ENCODE assay signal across 8 cellular contexts in the genomic region with DNA sequence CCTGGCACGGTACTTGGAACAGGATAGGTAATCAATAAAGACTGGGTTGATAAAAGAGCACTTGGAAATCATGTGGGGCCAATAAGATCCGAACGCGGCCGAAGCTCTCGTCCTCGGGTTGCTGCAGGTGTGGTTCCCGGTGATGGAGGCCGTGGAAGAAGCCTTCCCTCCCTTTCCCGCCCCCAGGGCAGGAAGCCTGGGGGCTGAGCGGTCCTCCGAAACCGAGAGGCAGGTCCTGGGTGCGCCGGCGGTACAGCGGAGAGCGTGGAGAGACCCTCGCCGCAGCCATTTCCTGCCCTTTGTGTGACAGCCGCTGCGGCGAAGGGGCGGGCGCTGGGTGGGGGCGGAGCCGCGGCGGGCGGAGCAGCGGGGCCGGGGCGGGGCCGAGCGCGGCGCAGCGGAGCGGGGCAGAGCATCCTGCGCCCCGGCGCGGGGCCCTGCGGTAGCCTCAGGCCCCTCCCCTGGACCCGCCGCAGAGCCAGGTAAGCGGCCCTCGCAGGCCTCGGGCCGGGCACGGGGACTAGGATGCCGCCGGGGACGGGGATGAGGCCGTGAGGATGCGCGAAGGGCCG. TPM values are rescaled to one million over a fixed set of nuclear protein-coding genes. Genes with fewer than 3 reads are reported as not detected.
DNase-seq lines count a peak whose midpoint lies in the region; ATAC-seq and TF ChIP-seq lines count a peak whose summit lies in the region.

A gene (plus strand): TSS at position 410 of the 572 bp plus-strand sequence. CDS start 19,239 bp downstream, outside the sequence.

- H3K79me2 ChIP-seq in KMS-11 (ENCODE audit: insufficient read depth, low read depth) = peaks cover 39% of the 10 kb centered on the region

- H3K27ac ChIP-seq in KMS-11 (peak within 1 kb of the TSS; percentile 30; the same call in 1 of the 2 replicates), left ventricle myocardium inferior (replicated peaks) (peak within 1 kb of the TSS; percentile 81), vagina (peak within 1 kb of the TSS; percentile 27)

- peaks cover 66% of the 10 kb centered on the region for H3K4me1 Mint-ChIP-seq in activated naive CD8-positive, alpha-beta T cell treated with anti-CD3 and anti-CD28 coated beads, Interleukin-2, amount 10 ng/mL, durations not matched to agents 7 days and 5 days

- DNase-seq in GF-D8 (lab: John Stamatoyannopoulos, UW) (peak; percentile 15), SW480 (ENCODE audit: low spot score) (peak; percentile 47), left ventricle myocardium inferior (peak; percentile 57), putamen (ENCODE audit: low spot score) (peak; percentile 78), vagina (ENCODE audit: extremely low spot score in 2 of 2) (no peak)
- peak; percentile 91 for DNase-seq in activated naive CD8-positive, alpha-beta T cell treated with anti-CD3 and anti-CD28 coated beads, Interleukin-2, amount 10 ng/mL, durations not matched to agents 7 days and 5 days

- no peaks in the 10 kb centered on the region for H3K9me3 Mint-ChIP-seq in activated naive CD8-positive, alpha-beta T cell treated with anti-CD3 and anti-CD28 coated beads, Interleukin-2, amount 10 ng/mL, durations not matched to agents 7 days and 5 days

- peaks cover 31% of the 10 kb centered on the region for H3K36me3 Mint-ChIP-seq in activated naive CD8-positive, alpha-beta T cell treated with anti-CD3 and anti-CD28 coated beads, Interleukin-2, amount 10 ng/mL, durations not matched to agents 7 days and 5 days

- no peaks in the 10 kb centered on the region for H3K27me3 ChIP-seq in KMS-11 (ENCODE audit: insufficient read depth, low read depth)
- peaks cover 22% of the 10 kb centered on the region for H3K27me3 ChIP-seq in left ventricle myocardium inferior (ENCODE audit: low read depth)
- H3K27me3 ChIP-seq in vagina = no peaks in the 10 kb centered on the region

- H3K36me3 ChIP-seq in KMS-11 (ENCODE audit: insufficient read depth) (no peaks in the 10 kb centered on the region), left ventricle myocardium inferior (no peaks in the 10 kb centered on the region), vagina (no peaks in the 10 kb centered on the region)

- H3K4me2 ChIP-seq in KMS-11 = peak within 1 kb of the TSS; percentile 57

- H3K4me3 ChIP-seq in KMS-11 (IDR thresholded peaks at IDR 0.05; ENCODE audit: insufficient read depth, low read depth, low read length) = no peak within 1 kb of the TSS
- peak within 1 kb of the TSS; percentile 79 for H3K4me3 ChIP-seq in left ventricle myocardium inferior
- H3K4me3 ChIP-seq in vagina = peak within 1 kb of the TSS; percentile 61 to 94

- peak within 1 kb of the TSS; percentile 60; the same call in 1 of the 2 replicates for H3K9ac ChIP-seq in KMS-11

- H3K9me3 ChIP-seq in left ventricle myocardium inferior (replicated peaks) (no peaks in the 10 kb centered on the region), vagina (no peaks in the 10 kb centered on the region)

- TF ChIP-seq CTCF in KMS-11 (conservative IDR thresholded peaks at IDR 0.05; ENCODE audit: low read depth, low read length) (no peak), left ventricle myocardium inferior (IDR thresholded peaks at IDR 0.05; ENCODE audit: borderline replicate concordance) (no peak), vagina (IDR thresholded peaks at IDR 0.05) (no peak)

- POLR2A ChIA-PET in activated naive CD8-positive, alpha-beta T cell treated with anti-CD3 and anti-CD28 coated beads, Interleukin-2, amount 10 ng/mL, durations not matched to agents 7 days and 5 days (lab: Charles Lee) = interaction anchor here (0.7 to 6.7 kb wide), 9 partner anchors 8 to 123 kb away, joined by 3 to 68 read pairs (median 4); a partner anchor contains a TSS

- ATAC-seq in GM21786 (IDR thresholded peaks at IDR 0.05; ENCODE audit: unreplicated experiment) = peak; percentile 78
- ATAC-seq in activated naive CD8-positive, alpha-beta T cell treated with anti-CD3 and anti-CD28 coated beads, Interleukin-2, amount 10 ng/mL, durations not matched to agents 7 days and 5 days (ENCODE audit: low read depth) = peak; percentile 80

- H3K27me3 Mint-ChIP-seq in activated naive CD8-positive, alpha-beta T cell treated with anti-CD3 and anti-CD28 coated beads, Interleukin-2, amount 10 ng/mL, durations not matched to agents 7 days and 5 days = no peaks in the 10 kb centered on the region

- H3K4me3 Mint-ChIP-seq in activated naive CD8-positive, alpha-beta T cell treated with anti-CD3 and anti-CD28 coated beads, Interleukin-2, amount 10 ng/mL, durations not matched to agents 7 days and 5 days = peak within 1 kb of the TSS; percentile 93

- H3K4me1 ChIP-seq in KMS-11 (ENCODE audit: low read depth, poor library complexity, severe bottlenecking) = peaks cover 45% of the 10 kb centered on the region
- peaks cover 48% of the 10 kb centered on the region for H3K4me1 ChIP-seq in left ventricle myocardium inferior
- peaks cover 18% of the 10 kb centered on the region for H3K4me1 ChIP-seq in vagina

- H4K20me1 ChIP-seq in KMS-11 (ENCODE audit: insufficient read depth) = no peaks in the 10 kb centered on the region

- H3K27ac Mint-ChIP-seq in activated naive CD8-positive, alpha-beta T cell treated with anti-CD3 and anti-CD28 coated beads, Interleukin-2, amount 10 ng/mL, durations not matched to agents 7 days and 5 days = peak within 1 kb of the TSS; percentile 95

- peak within 1 kb of the TSS; percentile 88 for H2AFZ ChIP-seq in KMS-11 (ENCODE audit: low read depth)

- TF ChIP-seq POLR2A in vagina (IDR thresholded peaks at IDR 0.05) = no peak

- intact Hi-C loops in left ventricle myocardium inferior (cut with micrococcal nuclease) = no loop called here
- intact Hi-C loops in vagina (cut with DNase I) = no loop called here

RNA-seq across cellular contexts. Expression of the gene that starts here (rescaled TPM):
- total RNA-seq in activated naive CD8-positive, alpha-beta T cell treated with anti-CD3 and anti-CD28 coated beads, Interleukin-2, amount 10 ng/mL, durations not matched to agents 7 days and 5 days = 100 to 1,000 TPM; 458 to 480 TPM
- total RNA-seq in left ventricle myocardium inferior (28.2 TPM), vagina (27.7 TPM)

Comparison
In these comparisons a context has a peak if more than half of its experiments do, and no peak if none do; other contexts are left out.
1. RNA of the gene that starts here (total RNA-seq): 458 to 480 TPM in activated naive CD8-positive, alpha-beta T cell treated with anti-CD3 and anti-CD28 coated beads, Interleukin-2, amount 10 ng/mL, durations not matched to agents 7 days and 5 days; 28.2 TPM in left ventricle myocardium inferior (single experiment) and 27.7 TPM in vagina (single experiment); every median in the first group is over 10 times any median in the second.
2. DNase-seq: peak in GF-D8 (single experiment), SW480 (single experiment), activated naive CD8-positive, alpha-beta T cell treated with anti-CD3 and anti-CD28 coated beads, Interleukin-2, amount 10 ng/mL, durations not matched to agents 7 days and 5 days (single experiment), left ventricle myocardium inferior (single experiment) and putamen (single experiment); none in vagina (0 of 2).
3. H3K27ac ChIP-seq: peak in every context shown above with its lines; median percentile 81 in left ventricle myocardium inferior; 30 in KMS-11; 27 in vagina.